ENCODE assay signal across 21 cellular contexts in genomic region chr16:86917471-86918365, GRCh38.
"Had no signal": no experiment of that assay in that cellular context is flagged by ENCODE, and none has a peak within 500 bp of the region (broad histone marks: within the 10 kb centered on the region; RNA-seq: fewer than 3 reads in every experiment).

No MANE protein-coding gene starts in this region.

- DNase-seq: IMR-90, Kasumi-1, MM.1S, NCI-H1092 treated with DMSO at 0.1 percent for 48 hours, NCI-H1436, NCI-H187, NCI-H2029, NCI-H2081 treated with DMSO at 0.1 percent for 48 hours, NCI-H2171, NCI-H226, NCI-H446, NCI-H510A, NCI-H524 treated with DMSO at 0.1 percent for 48 hours, NCI-H69, NCI-H774, RPMI8226, SHP77, SK-N-SH had no signal

- ATAC-seq: HepG2 had no signal

- H3K9me3 ChIP-seq: SK-N-SH had no signal

- H3K4me2 ChIP-seq: KMS-11, SK-N-SH had no signal

- H3K9ac ChIP-seq: KMS-11, SK-N-SH had no signal

- H3K27ac ChIP-seq: KMS-11 had no signal

- FAIRE-seq: HepG2, RCC 7860 had no signal
